Comparison of ENCODE assay signal across 8 cellular contexts in genomic region chr16:57801856-57802634, GRCh38. TPM values are rescaled to one million over a fixed set of nuclear protein-coding genes. Genes with fewer than 3 reads are reported as not detected.
A peak's percentile ranks its signal among the peaks of the same experiment; 100 is the strongest.
DNase-seq lines count a peak whose midpoint lies in the region; ATAC-seq, FAIRE-seq and TF ChIP-seq lines count a peak whose summit lies in the region.

A gene with protein sequence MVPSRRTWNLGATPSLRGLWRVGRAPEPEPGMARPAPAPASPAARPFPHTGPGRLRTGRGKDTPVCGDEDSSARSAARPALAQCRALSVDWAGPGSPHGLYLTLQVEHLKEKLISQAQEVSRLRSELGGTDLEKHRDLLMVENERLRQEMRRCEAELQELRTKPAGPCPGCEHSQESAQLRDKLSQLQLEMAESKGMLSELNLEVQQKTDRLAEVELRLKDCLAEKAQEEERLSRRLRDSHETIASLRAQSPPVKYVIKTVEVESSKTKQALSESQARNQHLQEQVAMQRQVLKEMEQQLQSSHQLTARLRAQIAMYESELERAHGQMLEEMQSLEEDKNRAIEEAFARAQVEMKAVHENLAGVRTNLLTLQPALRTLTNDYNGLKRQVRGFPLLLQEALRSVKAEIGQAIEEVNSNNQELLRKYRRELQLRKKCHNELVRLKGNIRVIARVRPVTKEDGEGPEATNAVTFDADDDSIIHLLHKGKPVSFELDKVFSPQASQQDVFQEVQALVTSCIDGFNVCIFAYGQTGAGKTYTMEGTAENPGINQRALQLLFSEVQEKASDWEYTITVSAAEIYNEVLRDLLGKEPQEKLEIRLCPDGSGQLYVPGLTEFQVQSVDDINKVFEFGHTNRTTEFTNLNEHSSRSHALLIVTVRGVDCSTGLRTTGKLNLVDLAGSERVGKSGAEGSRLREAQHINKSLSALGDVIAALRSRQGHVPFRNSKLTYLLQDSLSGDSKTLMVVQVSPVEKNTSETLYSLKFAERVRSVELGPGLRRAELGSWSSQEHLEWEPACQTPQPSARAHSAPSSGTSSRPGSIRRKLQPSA (minus strand): TSS chr16:57802491. CDS start chr16:57798243, 4,248 bp downstream.

- peak; percentile 93 for DNase-seq in AG20443 (ENCODE audit: low spot score)
- no peak for DNase-seq in HCT116 (ENCODE audit: low read depth, low spot score)
- peak; percentile 71 for DNase-seq in SK-MEL-5 (ENCODE audit: low read depth, low spot score)
- peak; percentile 70 for DNase-seq in activated naive CD4-positive, alpha-beta T cell treated with Interleukin-2 at 50 U/mL for 16 hours
- peak; percentile 89 to 90 for DNase-seq in frontal cortex (ENCODE audit: low spot score in 2 of 2)
- peak; percentile 83 for DNase-seq in stimulated activated naive CD8-positive, alpha-beta T cell treated with anti-CD3 and anti-CD28 coated beads, Interleukin-15, Interleukin-2, amounts not matched to agents 100 U/mL and 50 U/mL, for 24 hours

- FAIRE-seq in frontal cortex (lab: Jason Lieb, UNC): no peak

- TF ChIP-seq RAD21 in HCT116 (IDR thresholded peaks at IDR 0.05; ENCODE audit: low read depth) (no peak; the same call in 1 of the 2 replicates), neural cell (conservative IDR thresholded peaks at IDR 0.05) (peak; percentile 47)

- RAD21 ChIA-PET in HCT116 (lab: Charles Lee; ENCODE audit: low non-redundant PET in 1 of 2, low total read pairs in 2 of 2, uncharacterized antibody in 2 of 2, unreplicated experiment in 2 of 2): interaction anchor here in 1 of 2 experiments (0.7 to 1.3 kb wide), 2 partner anchors 8 to 223 kb away, joined by 3 read pairs; no protein-coding TSS in a partner anchor

- H3K9ac ChIP-seq in HCT116 (ENCODE audit: low read length) (peak within 1 kb of the TSS; percentile 87), neural cell (ENCODE audit: low read length) (peak within 1 kb of the TSS; percentile 70)

- H4K20me1 ChIP-seq in HCT116 (ENCODE audit: insufficient read depth) (no peaks in the 10 kb centered on the region), neural cell (ENCODE audit: insufficient read depth) (no peaks in the 10 kb centered on the region)

- no peaks in the 10 kb centered on the region for H3K9me3 ChIP-seq in HCT116 (ENCODE audit: control insufficient read depth in 1 of 2, insufficient read depth in 1 of 2, low read depth in 1 of 2, low read length in 2 of 2)
- H3K9me3 ChIP-seq in neural cell (ENCODE audit: low read length): no peaks in the 10 kb centered on the region

- CTCF ChIA-PET in HCT116 (lab: Charles Lee): interaction anchor here (1.1 kb wide), 1 partner anchor 8 kb away, joined by 3 read pairs; no protein-coding TSS in a partner anchor

- no peaks in the 10 kb centered on the region for H3K9me2 ChIP-seq in HCT116 (ENCODE audit: insufficient read depth)
- H3K9me2 ChIP-seq in neural cell (ENCODE audit: insufficient read depth, low read length): no peaks in the 10 kb centered on the region

- in situ Hi-C loops in SK-MEL-5 (cut with HindIII; ENCODE audit: low pct_unique_long_range_greater_than_20kb, low sequenced_read_pairs): no loop called here

- peak; percentile 62 for ATAC-seq in HCT116
- ATAC-seq in stimulated activated naive CD8-positive, alpha-beta T cell treated with anti-CD3 and anti-CD28 coated beads, Interleukin-15, Interleukin-2, amounts not matched to agents 100 U/mL and 50 U/mL, for 24 hours: peak; percentile 63
- ATAC-seq in HG03571 (IDR thresholded peaks at IDR 0.05; ENCODE audit: unreplicated experiment): no peak

- H3K79me2 ChIP-seq in HCT116 (ENCODE audit: insufficient read depth, low read length) (peaks cover 23% of the 10 kb centered on the region; the same call in 1 of the 2 replicates), neural cell (replicated peaks; ENCODE audit: insufficient read depth, low read length) (no peaks in the 10 kb centered on the region)

- H3F3A ChIP-seq in neural cell (ENCODE audit: insufficient read depth, low read length, poor library complexity, severe bottlenecking): no peaks in the 10 kb centered on the region

- POLR2A ChIA-PET in HCT116 (lab: Charles Lee): interaction anchor here (1.0 kb wide), 1 partner anchor 14 kb away, joined by 3 read pairs; no protein-coding TSS in a partner anchor

- H3K27ac ChIP-seq in HCT116 (ENCODE audit: low read depth, low read length) (peak within 1 kb of the TSS; percentile 80), neural cell (ENCODE audit: low read length) (peak within 1 kb of the TSS; percentile 69)

- H2AFZ ChIP-seq in HCT116 (ENCODE audit: low read depth, low read length, poor library complexity, severe bottlenecking) (no peak within 1 kb of the TSS), neural cell (ENCODE audit: low read depth, low read length) (peak within 1 kb of the TSS; percentile 69)

- peak within 1 kb of the TSS; percentile 99 for H3K4me2 ChIP-seq in HCT116 (ENCODE audit: low read length)
- peak within 1 kb of the TSS; percentile 74 for H3K4me2 ChIP-seq in neural cell (ENCODE audit: low read length)

- TF ChIP-seq EP300 in neural cell (conservative IDR thresholded peaks at IDR 0.05; ENCODE audit: poor library complexity, severe bottlenecking): peak; percentile 72

- H3K27me3 ChIP-seq in HCT116 (ENCODE audit: insufficient read depth, low read length): no peaks in the 10 kb centered on the region
- peaks cover 13% of the 10 kb centered on the region for H3K27me3 ChIP-seq in neural cell (ENCODE audit: insufficient read depth, low read depth, low read length)

- intact Hi-C loops in HCT116 (cut with micrococcal nuclease): no loop called here

- H3K36me3 ChIP-seq in HCT116 (ENCODE audit: control insufficient read depth in 1 of 2, insufficient read depth in 2 of 2, low read length in 2 of 2): no peaks in the 10 kb centered on the region
- H3K36me3 ChIP-seq in neural cell (ENCODE audit: insufficient read depth, low read length): peaks cover 5% of the 10 kb centered on the region

- H3K4me1 ChIP-seq in HCT116 (ENCODE audit: control insufficient read depth in 1 of 2, insufficient read depth in 2 of 2, low read length in 2 of 2): peaks cover 65 to 72% of the 10 kb centered on the region in 2 experiments

- peak within 1 kb of the TSS; percentile 77 to 88 for H3K4me3 ChIP-seq in HCT116 (replicated peaks in 1 of 2; ENCODE audit: low read depth in 1 of 2, low read length in 2 of 2)
- peak within 1 kb of the TSS; percentile 74 for H3K4me3 ChIP-seq in neural cell (ENCODE audit: low read length)

- TF ChIP-seq CTCF in HCT116 (IDR thresholded peaks at IDR 0.05 in 2 of 3, conservative IDR thresholded peaks at IDR 0.05 in 1 of 3; ENCODE audit: borderline replicate concordance in 1 of 3, insufficient read depth in 1 of 3, low read depth in 2 of 3, low read length in 2 of 3): no peak
- TF ChIP-seq CTCF in neural cell (IDR thresholded peaks at IDR 0.05; ENCODE audit: poor library complexity, severe bottlenecking): peak; percentile 49

- no peak for TF ChIP-seq POLR2A in HCT116 (IDR thresholded peaks at IDR 0.05; ENCODE audit: borderline replicate concordance, extremely low read depth, insufficient read depth, insufficient read length)

- no TSS peak for BruUV-seq in HCT116 (replicated peaks; lab: Mats Ljungman, UMichigan)

TF ChIP-seq in HCT116, 20 proteins besides CTCF, POLR2A, EP300 and RAD21:
- peak; percentile 33 for TF ChIP-seq POLR2AphosphoS5 (IDR thresholded peaks at IDR 0.05; ENCODE audit: low read depth, low read length)
- TF ChIP-seq ZFX (IDR thresholded peaks at IDR 0.05): peak; percentile 58; the same call in 1 of the 2 replicates
- TF ChIP-seq TCF7L2 (IDR thresholded peaks at IDR 0.05; ENCODE audit: borderline replicate concordance, extremely low read depth, insufficient read depth, insufficient read length): no peak
TF ChIP-seq in HCT116: peak in this region for 2.

TF ChIP-seq in neural cell, 6 proteins besides CTCF, POLR2A, EP300 and RAD21:
- TF ChIP-seq REST (IDR thresholded peaks at IDR 0.05; ENCODE audit: borderline replicate concordance) (no peak), EZH2 (IDR thresholded peaks at IDR 0.05; ENCODE audit: borderline replicate concordance, insufficient read depth, low read length, poor library complexity, severe bottlenecking) (no peak), SMC3 (conservative IDR thresholded peaks at IDR 0.05; ENCODE audit: poor library complexity) (peak; percentile 58), MXI1 (conservative IDR thresholded peaks at IDR 0.05; ENCODE audit: poor library complexity, severe bottlenecking) (peak; percentile 77), POLR2AphosphoS5 (IDR thresholded peaks at IDR 0.05) (no peak)

RNA-seq across cellular contexts. Expression of the gene that starts here (rescaled TPM):
- total RNA-seq in HCT116 (2021; ENCODE audit: unreplicated experiment) (31.9 TPM), frontal cortex (46.1 TPM)
- polyA plus RNA-seq in HCT116 (2012): 28.9 and 41.1 TPM in 2 replicates
- total RNA-seq in SK-MEL-5 (2014; rRNA removed; shearing (Covaris generic)): 50.4 and 68.1 TPM in 2 replicates
- 66.6 and 75.1 TPM in 2 replicates for polyA plus RNA-seq in SK-MEL-5 (2015; cell fraction: cytosol; rRNA removed)
- 225 and 263 TPM in 2 replicates for polyA plus RNA-seq in SK-MEL-5 (2015; cell fraction: nucleus; rRNA removed)
- 29.7 and 33.2 TPM in 2 replicates for polyA plus RNA-seq in neural cell
- 33.0 and 34.1 TPM in 2 replicates for polyA minus RNA-seq in neural cell
